10 cellular contexts compared by ENCODE assay signal in genomic region chr5:58458851-58459275, GRCh38. TPM values are rescaled to one million over a fixed set of nuclear protein-coding genes. Genes with fewer than 3 reads are reported as not detected.
DNase-seq lines count a peak whose midpoint lies in the region; ATAC-seq and TF ChIP-seq lines count a peak whose summit lies in the region.
"Had no signal": no experiment of that assay in that cellular context is flagged by ENCODE, and none has a peak within 500 bp of the region (broad histone marks: within the 10 kb centered on the region; RNA-seq: fewer than 3 reads in every experiment).

No MANE protein-coding gene starts in this region.

- DNase-seq in ELR (ENCODE audit: low read depth) (peak; percentile 64), SJCRH30 (no peak), fibroblast of mammary gland (ENCODE audit: low read depth) (no peak), prostate gland (ENCODE audit: low spot score) (no peak), NAMALWA (ENCODE audit: low spot score) (no peak)
- no peak for DNase-seq in effector CD8-positive, alpha-beta T cell (lab: John Stamatoyannopoulos, UW)

- no peaks in the 10 kb centered on the region for H3K9me3 ChIP-seq in SJCRH30 (replicated peaks)
- no peaks in the 10 kb centered on the region for H3K9me3 ChIP-seq in prostate gland

- WGBS in prostate gland = 5% methylated on average over 10 of the region's 10 CpGs

- no peak for TF ChIP-seq POLR2A in prostate gland (IDR thresholded peaks at IDR 0.05)

- H3K4me1 ChIP-seq in SJCRH30 (peaks cover 12% of the 10 kb centered on the region), prostate gland (replicated peaks) (no peaks in the 10 kb centered on the region)

- H3K36me3 ChIP-seq in SJCRH30 (peaks cover 46% of the 10 kb centered on the region), prostate gland (no peaks in the 10 kb centered on the region)

- ATAC-seq in GM18858 (IDR thresholded peaks at IDR 0.05; ENCODE audit: unreplicated experiment) = no peak
- ATAC-seq in GM18907 (IDR thresholded peaks at IDR 0.05; ENCODE audit: unreplicated experiment) = no peak
- ATAC-seq: K562 had no signal

- peak overlapping the region; percentile 86 for H3K27ac ChIP-seq in SJCRH30
- H3K27ac ChIP-seq in prostate gland = peak overlapping the region in 1 of 2 donors; percentile 91

- peak overlapping the region; percentile 81 for H3K4me3 ChIP-seq in SJCRH30
- H3K4me3 ChIP-seq in fibroblast of mammary gland (ENCODE audit: control insufficient read depth, low read depth, low read length) = peak overlapping the region; percentile 71
- H3K4me3 ChIP-seq in prostate gland = peak overlapping the region; percentile 68 to 71
- H3K4me3 ChIP-seq: K562 had no signal

- TF ChIP-seq CTCF in fibroblast of mammary gland (conservative IDR thresholded peaks at IDR 0.05; ENCODE audit: control insufficient read depth, insufficient read depth, low read depth, low read length) (no peak), prostate gland (IDR thresholded peaks at IDR 0.05) (no peak)

- H3K27me3 ChIP-seq in SJCRH30 = no peaks in the 10 kb centered on the region
- no peaks in the 10 kb centered on the region for H3K27me3 ChIP-seq in prostate gland (replicated peaks; ENCODE audit: insufficient read depth)

- intact Hi-C loops in prostate gland (cut with DNase I) = no loop called here

RNA-seq across cellular contexts. Expression of gene PLK2, which starts 1.0 kb away (rescaled TPM):
- total RNA-seq in SJCRH30 (2014; rRNA removed; shearing (Covaris generic)) = 38.8 and 41.6 TPM in 2 replicates
- total RNA-seq in prostate gland = 10 to 100 TPM; 60.1 to 69.4 TPM

RNA-seq across cellular contexts. Expression of gene GAPT, which starts 32.4 kb away (rescaled TPM):
- total RNA-seq in SJCRH30 (2014; rRNA removed; shearing (Covaris generic)) = not detected in 2 replicates
- total RNA-seq in prostate gland = 1 to 10 TPM in 1 of 2 donors, under 1 TPM in 1; 0.36 to 3.0 TPM
- total RNA-seq: K562, pulmonary artery endothelial cell had no signal
